Comparison of ENCODE assay signal across 20 cellular contexts in genomic region chr1:218810336-218810735, GRCh38.
"Had no signal": no experiment of that assay in that cellular context is flagged by ENCODE, and none has a peak within 500 bp of the region (broad histone marks: within the 10 kb centered on the region; RNA-seq: fewer than 3 reads in every experiment).

No MANE protein-coding gene starts in this region.

- H3K27me3 ChIP-seq: left lung, neural progenitor cell, sigmoid colon, spleen had no signal

- H3K9ac ChIP-seq: neural progenitor cell had no signal

- DNase-seq: activated CD4-positive, alpha-beta memory T cell treated with anti-CD3 and anti-CD28 coated beads, Interleukin-2, amount 10 ng/mL, durations not matched to agents 7 days and 5 days; activated CD4-positive, alpha-beta T cell treated with anti-CD3 and anti-CD28 coated beads, Interleukin-2, amount 10 ng/mL, durations not matched to agents 24 days and 14 days; activated gamma-delta T cell; activated naive CD4-positive, alpha-beta T cell treated with anti-CD3 and anti-CD28 coated beads, Interleukin-2, amount 50 U/mL, for 16 hours; activated naive CD8-positive, alpha-beta T cell treated with anti-CD3 and anti-CD28 coated beads, Interleukin-2, amount 50 U/mL, for 24 hours; aorta; central memory CD4-positive, alpha-beta T cell; effector CD8-positive, alpha-beta T cell; left lung; naive thymus-derived CD8-positive, alpha-beta T cell; sigmoid colon; spleen; stimulated activated CD4-positive, alpha-beta T cell treated with anti-CD3 and anti-CD28 coated beads, Interleukin-4, amount 100 ng/mL, for 1 hour; stimulated activated naive CD4-positive, alpha-beta T cell treated with Interleukin-2 at 50 U/mL for 16 hours; T-cell had no signal

- H3K27ac ChIP-seq: left lung, neural progenitor cell, sigmoid colon, VCaP had no signal

- H3K36me3 ChIP-seq: left lung, neural progenitor cell, sigmoid colon, spleen, thoracic aorta had no signal

- H2AFZ ChIP-seq: neural progenitor cell had no signal

- ATAC-seq: activated CD4-positive, CD25-positive, alpha-beta regulatory T cell treated with anti-CD3 and anti-CD28 coated beads, Interleukin-2, amount 50 U/mL, for 24 hours; activated naive CD8-positive, alpha-beta T cell treated with anti-CD3 and anti-CD28 coated beads, Interleukin-2, amount 50 U/mL, for 24 hours; esophagus mucosa; left lung; naive thymus-derived CD8-positive, alpha-beta T cell; T-cell had no signal

- H3K4me2 ChIP-seq: neural progenitor cell had no signal

- H3K4me3 ChIP-seq: left lung, neural progenitor cell, sigmoid colon, spleen, thoracic aorta had no signal

- H3K4me1 ChIP-seq: left lung, neural progenitor cell, sigmoid colon, spleen had no signal

- H3K9me3 ChIP-seq: left lung, sigmoid colon, spleen, thoracic aorta had no signal
